ENCODE assay signal across 1 cellular context in the genomic region with DNA sequence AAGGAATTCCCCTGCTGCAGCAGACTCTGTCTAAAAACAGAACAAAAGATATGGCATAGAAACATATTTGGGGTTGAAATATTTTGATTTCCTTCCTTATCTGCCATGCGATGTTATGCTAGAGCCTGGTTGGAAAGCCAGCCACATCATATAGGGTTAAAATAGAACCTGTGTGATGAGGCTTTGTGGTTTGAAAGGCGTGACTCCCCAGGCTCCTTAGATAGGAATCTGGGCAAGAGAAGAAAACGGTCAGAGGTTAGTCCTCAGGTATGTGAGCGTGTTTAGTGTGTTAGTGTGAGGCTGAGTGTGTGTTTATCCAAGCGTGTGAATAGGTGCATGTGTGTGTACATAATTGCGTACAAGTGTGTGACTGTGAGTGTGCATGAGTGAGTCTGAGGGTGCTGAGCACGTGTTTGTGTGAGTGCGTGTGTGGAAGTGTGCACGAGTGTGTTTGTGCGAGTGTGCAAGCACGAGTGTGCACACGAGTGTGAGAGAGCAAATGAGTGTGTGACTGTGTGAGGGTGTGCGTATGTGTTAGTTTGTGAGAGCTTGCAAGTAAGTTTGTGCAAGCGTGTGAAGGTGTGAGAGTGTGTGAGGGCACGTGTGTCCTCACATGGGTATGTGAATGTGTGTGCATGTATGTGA.
TF ChIP-seq lines count a peak whose summit lies in the region.

No MANE protein-coding gene starts in this region.

TF ChIP-seq in HCT116, 20 proteins besides CTCF, POLR2A, EP300 and RAD21 (continued from another document):
- TF ChIP-seq, protein P1, sequence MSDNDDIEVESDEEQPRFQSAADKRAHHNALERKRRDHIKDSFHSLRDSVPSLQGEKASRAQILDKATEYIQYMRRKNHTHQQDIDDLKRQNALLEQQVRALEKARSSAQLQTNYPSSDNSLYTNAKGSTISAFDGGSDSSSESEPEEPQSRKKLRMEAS (IDR thresholded peaks at IDR 0.05): no peak
- TF ChIP-seq SP1 (IDR thresholded peaks at IDR 0.05; ENCODE audit: low read depth) (no peak), SRF (IDR thresholded peaks at IDR 0.05; ENCODE audit: low read depth) (no peak), CBX3 (IDR thresholded peaks at IDR 0.05; ENCODE audit: low read depth) (no peak), ZNF274 (IDR thresholded peaks at IDR 0.05; ENCODE audit: low read depth, low read length) (no peak), YY1 (IDR thresholded peaks at IDR 0.05; ENCODE audit: extremely low read depth, insufficient replicate concordance, low read depth, low read length) (no peak)
- TF ChIP-seq, protein P2, sequence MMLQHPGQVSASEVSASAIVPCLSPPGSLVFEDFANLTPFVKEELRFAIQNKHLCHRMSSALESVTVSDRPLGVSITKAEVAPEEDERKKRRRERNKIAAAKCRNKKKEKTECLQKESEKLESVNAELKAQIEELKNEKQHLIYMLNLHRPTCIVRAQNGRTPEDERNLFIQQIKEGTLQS (IDR thresholded peaks at IDR 0.05): no peak
TF ChIP-seq in HCT116: peak in this region for 0.
